ENCODE assay signal across 1 cellular context in the genomic region with DNA sequence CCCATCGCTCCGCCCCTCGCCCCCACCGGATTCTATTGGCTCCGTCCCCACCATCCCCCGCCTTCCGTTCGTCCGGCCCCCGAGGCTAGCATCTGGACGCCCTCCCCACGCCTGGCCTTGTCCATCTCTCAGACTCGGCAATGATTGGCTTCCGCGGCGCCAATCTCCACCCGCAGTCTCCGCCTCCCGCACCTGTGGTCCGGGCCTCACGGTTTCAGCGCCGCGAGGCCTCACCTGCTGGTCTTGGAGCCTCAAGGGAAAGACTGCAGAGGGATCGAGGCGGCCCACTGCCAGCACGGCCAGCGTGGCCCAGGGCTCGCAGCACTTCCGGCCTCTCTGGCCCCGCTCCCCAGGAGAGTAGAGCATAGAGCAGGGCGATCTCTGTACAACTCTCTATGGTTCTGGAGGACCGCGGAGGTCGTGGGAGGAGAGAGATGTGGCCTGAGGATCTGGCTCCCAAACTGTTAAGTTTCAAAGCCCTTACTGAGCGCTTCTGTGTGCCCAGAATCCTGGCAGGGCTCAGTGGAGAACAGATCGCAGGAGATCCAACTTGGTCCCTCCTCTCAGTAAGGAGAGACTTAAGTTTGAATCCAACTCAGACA.
A peak's percentile ranks its signal among the peaks of the same experiment; 100 is the strongest.
TF ChIP-seq lines count a peak whose summit lies in the region.

Gene ERCC1, minus strand, starts transcription at position 329 of the 602 bp plus-strand sequence. CDS start 543 bp downstream, outside the sequence.

TF ChIP-seq in WTC11, 78 proteins besides CTCF, POLR2A, EP300 and RAD21 (continued from another document):
- no peak for TF ChIP-seq ZNF425 (CRISPR knock-in tag; conservative IDR thresholded peaks at IDR 0.05)
- TF ChIP-seq HMGA2 (CRISPR knock-in tag; IDR thresholded peaks at IDR 0.05): no peak
- TF ChIP-seq ZNF532 (CRISPR knock-in tag; IDR thresholded peaks at IDR 0.05; ENCODE audit: borderline replicate concordance): no peak
- no peak for TF ChIP-seq ATF1 (CRISPR knock-in tag; IDR thresholded peaks at IDR 0.05)
- TF ChIP-seq, protein P1, sequence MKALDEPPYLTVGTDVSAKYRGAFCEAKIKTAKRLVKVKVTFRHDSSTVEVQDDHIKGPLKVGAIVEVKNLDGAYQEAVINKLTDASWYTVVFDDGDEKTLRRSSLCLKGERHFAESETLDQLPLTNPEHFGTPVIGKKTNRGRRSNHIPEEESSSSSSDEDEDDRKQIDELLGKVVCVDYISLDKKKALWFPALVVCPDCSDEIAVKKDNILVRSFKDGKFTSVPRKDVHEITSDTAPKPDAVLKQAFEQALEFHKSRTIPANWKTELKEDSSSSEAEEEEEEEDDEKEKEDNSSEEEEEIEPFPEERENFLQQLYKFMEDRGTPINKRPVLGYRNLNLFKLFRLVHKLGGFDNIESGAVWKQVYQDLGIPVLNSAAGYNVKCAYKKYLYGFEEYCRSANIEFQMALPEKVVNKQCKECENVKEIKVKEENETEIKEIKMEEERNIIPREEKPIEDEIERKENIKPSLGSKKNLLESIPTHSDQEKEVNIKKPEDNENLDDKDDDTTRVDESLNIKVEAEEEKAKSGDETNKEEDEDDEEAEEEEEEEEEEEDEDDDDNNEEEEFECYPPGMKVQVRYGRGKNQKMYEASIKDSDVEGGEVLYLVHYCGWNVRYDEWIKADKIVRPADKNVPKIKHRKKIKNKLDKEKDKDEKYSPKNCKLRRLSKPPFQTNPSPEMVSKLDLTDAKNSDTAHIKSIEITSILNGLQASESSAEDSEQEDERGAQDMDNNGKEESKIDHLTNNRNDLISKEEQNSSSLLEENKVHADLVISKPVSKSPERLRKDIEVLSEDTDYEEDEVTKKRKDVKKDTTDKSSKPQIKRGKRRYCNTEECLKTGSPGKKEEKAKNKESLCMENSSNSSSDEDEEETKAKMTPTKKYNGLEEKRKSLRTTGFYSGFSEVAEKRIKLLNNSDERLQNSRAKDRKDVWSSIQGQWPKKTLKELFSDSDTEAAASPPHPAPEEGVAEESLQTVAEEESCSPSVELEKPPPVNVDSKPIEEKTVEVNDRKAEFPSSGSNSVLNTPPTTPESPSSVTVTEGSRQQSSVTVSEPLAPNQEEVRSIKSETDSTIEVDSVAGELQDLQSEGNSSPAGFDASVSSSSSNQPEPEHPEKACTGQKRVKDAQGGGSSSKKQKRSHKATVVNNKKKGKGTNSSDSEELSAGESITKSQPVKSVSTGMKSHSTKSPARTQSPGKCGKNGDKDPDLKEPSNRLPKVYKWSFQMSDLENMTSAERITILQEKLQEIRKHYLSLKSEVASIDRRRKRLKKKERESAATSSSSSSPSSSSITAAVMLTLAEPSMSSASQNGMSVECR (CRISPR knock-in tag; IDR thresholded peaks at IDR 0.05; ENCODE audit: borderline replicate concordance): 0 out of 2 replicates have a peak, but pooled peaks have one; percentile 36
- TF ChIP-seq, protein P2, sequence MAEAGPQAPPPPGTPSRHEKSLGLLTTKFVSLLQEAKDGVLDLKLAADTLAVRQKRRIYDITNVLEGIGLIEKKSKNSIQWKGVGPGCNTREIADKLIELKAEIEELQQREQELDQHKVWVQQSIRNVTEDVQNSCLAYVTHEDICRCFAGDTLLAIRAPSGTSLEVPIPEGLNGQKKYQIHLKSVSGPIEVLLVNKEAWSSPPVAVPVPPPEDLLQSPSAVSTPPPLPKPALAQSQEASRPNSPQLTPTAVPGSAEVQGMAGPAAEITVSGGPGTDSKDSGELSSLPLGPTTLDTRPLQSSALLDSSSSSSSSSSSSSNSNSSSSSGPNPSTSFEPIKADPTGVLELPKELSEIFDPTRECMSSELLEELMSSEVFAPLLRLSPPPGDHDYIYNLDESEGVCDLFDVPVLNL (CRISPR knock-in tag; IDR thresholded peaks at IDR 0.05; ENCODE audit: borderline replicate concordance, low read depth): no peak
- TF ChIP-seq, protein P3, sequence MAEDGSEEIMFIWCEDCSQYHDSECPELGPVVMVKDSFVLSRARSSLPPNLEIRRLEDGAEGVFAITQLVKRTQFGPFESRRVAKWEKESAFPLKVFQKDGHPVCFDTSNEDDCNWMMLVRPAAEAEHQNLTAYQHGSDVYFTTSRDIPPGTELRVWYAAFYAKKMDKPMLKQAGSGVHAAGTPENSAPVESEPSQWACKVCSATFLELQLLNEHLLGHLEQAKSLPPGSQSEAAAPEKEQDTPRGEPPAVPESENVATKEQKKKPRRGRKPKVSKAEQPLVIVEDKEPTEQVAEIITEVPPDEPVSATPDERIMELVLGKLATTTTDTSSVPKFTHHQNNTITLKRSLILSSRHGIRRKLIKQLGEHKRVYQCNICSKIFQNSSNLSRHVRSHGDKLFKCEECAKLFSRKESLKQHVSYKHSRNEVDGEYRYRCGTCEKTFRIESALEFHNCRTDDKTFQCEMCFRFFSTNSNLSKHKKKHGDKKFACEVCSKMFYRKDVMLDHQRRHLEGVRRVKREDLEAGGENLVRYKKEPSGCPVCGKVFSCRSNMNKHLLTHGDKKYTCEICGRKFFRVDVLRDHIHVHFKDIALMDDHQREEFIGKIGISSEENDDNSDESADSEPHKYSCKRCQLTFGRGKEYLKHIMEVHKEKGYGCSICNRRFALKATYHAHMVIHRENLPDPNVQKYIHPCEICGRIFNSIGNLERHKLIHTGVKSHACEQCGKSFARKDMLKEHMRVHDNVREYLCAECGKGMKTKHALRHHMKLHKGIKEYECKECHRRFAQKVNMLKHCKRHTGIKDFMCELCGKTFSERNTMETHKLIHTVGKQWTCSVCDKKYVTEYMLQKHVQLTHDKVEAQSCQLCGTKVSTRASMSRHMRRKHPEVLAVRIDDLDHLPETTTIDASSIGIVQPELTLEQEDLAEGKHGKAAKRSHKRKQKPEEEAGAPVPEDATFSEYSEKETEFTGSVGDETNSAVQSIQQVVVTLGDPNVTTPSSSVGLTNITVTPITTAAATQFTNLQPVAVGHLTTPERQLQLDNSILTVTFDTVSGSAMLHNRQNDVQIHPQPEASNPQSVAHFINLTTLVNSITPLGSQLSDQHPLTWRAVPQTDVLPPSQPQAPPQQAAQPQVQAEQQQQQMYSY (CRISPR knock-in tag; IDR thresholded peaks at IDR 0.05): no peak
- TF ChIP-seq, protein P4, sequence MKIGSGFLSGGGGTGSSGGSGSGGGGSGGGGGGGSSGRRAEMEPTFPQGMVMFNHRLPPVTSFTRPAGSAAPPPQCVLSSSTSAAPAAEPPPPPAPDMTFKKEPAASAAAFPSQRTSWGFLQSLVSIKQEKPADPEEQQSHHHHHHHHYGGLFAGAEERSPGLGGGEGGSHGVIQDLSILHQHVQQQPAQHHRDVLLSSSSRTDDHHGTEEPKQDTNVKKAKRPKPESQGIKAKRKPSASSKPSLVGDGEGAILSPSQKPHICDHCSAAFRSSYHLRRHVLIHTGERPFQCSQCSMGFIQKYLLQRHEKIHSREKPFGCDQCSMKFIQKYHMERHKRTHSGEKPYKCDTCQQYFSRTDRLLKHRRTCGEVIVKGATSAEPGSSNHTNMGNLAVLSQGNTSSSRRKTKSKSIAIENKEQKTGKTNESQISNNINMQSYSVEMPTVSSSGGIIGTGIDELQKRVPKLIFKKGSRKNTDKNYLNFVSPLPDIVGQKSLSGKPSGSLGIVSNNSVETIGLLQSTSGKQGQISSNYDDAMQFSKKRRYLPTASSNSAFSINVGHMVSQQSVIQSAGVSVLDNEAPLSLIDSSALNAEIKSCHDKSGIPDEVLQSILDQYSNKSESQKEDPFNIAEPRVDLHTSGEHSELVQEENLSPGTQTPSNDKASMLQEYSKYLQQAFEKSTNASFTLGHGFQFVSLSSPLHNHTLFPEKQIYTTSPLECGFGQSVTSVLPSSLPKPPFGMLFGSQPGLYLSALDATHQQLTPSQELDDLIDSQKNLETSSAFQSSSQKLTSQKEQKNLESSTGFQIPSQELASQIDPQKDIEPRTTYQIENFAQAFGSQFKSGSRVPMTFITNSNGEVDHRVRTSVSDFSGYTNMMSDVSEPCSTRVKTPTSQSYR (CRISPR knock-in tag; IDR thresholded peaks at IDR 0.05): no peak
- no peak for TF ChIP-seq ZNF317 (CRISPR knock-in tag; IDR thresholded peaks at IDR 0.05; ENCODE audit: borderline replicate concordance, low read depth)
- TF ChIP-seq FOXK1 (CRISPR knock-in tag; IDR thresholded peaks at IDR 0.05): peak; percentile 60; the same call in 1 of the 2 replicates
- TF ChIP-seq PRRX2 (CRISPR knock-in tag; IDR thresholded peaks at IDR 0.05): no peak
- TF ChIP-seq, protein P5, sequence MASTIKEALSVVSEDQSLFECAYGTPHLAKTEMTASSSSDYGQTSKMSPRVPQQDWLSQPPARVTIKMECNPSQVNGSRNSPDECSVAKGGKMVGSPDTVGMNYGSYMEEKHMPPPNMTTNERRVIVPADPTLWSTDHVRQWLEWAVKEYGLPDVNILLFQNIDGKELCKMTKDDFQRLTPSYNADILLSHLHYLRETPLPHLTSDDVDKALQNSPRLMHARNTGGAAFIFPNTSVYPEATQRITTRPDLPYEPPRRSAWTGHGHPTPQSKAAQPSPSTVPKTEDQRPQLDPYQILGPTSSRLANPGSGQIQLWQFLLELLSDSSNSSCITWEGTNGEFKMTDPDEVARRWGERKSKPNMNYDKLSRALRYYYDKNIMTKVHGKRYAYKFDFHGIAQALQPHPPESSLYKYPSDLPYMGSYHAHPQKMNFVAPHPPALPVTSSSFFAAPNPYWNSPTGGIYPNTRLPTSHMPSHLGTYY (CRISPR knock-in tag; IDR thresholded peaks at IDR 0.05): no peak
- TF ChIP-seq, protein P6, sequence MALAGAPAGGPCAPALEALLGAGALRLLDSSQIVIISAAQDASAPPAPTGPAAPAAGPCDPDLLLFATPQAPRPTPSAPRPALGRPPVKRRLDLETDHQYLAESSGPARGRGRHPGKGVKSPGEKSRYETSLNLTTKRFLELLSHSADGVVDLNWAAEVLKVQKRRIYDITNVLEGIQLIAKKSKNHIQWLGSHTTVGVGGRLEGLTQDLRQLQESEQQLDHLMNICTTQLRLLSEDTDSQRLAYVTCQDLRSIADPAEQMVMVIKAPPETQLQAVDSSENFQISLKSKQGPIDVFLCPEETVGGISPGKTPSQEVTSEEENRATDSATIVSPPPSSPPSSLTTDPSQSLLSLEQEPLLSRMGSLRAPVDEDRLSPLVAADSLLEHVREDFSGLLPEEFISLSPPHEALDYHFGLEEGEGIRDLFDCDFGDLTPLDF (CRISPR knock-in tag; IDR thresholded peaks at IDR 0.05): no peak
- TF ChIP-seq ZNF416 (CRISPR knock-in tag; IDR thresholded peaks at IDR 0.05): no peak
- TF ChIP-seq NFE2L1 (CRISPR knock-in tag; IDR thresholded peaks at IDR 0.05): peak; percentile 24; the same call in 1 of the 2 replicates
- TF ChIP-seq NFATC4 (CRISPR knock-in tag; IDR thresholded peaks at IDR 0.05): no peak
- TF ChIP-seq, protein P7, sequence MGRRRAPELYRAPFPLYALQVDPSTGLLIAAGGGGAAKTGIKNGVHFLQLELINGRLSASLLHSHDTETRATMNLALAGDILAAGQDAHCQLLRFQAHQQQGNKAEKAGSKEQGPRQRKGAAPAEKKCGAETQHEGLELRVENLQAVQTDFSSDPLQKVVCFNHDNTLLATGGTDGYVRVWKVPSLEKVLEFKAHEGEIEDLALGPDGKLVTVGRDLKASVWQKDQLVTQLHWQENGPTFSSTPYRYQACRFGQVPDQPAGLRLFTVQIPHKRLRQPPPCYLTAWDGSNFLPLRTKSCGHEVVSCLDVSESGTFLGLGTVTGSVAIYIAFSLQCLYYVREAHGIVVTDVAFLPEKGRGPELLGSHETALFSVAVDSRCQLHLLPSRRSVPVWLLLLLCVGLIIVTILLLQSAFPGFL (CRISPR knock-in tag; IDR thresholded peaks at IDR 0.05; ENCODE audit: borderline replicate concordance): no peak
- no peak for TF ChIP-seq KAT7 (CRISPR knock-in tag; IDR thresholded peaks at IDR 0.05; ENCODE audit: borderline replicate concordance)
- no peak for TF ChIP-seq EMX1 (CRISPR knock-in tag; IDR thresholded peaks at IDR 0.05)
- TF ChIP-seq ZNF121 (CRISPR knock-in tag; IDR thresholded peaks at IDR 0.05): no peak
- TF ChIP-seq OVOL2 (CRISPR knock-in tag; IDR thresholded peaks at IDR 0.05; ENCODE audit: borderline replicate concordance): no peak
